In the genomic region with DNA sequence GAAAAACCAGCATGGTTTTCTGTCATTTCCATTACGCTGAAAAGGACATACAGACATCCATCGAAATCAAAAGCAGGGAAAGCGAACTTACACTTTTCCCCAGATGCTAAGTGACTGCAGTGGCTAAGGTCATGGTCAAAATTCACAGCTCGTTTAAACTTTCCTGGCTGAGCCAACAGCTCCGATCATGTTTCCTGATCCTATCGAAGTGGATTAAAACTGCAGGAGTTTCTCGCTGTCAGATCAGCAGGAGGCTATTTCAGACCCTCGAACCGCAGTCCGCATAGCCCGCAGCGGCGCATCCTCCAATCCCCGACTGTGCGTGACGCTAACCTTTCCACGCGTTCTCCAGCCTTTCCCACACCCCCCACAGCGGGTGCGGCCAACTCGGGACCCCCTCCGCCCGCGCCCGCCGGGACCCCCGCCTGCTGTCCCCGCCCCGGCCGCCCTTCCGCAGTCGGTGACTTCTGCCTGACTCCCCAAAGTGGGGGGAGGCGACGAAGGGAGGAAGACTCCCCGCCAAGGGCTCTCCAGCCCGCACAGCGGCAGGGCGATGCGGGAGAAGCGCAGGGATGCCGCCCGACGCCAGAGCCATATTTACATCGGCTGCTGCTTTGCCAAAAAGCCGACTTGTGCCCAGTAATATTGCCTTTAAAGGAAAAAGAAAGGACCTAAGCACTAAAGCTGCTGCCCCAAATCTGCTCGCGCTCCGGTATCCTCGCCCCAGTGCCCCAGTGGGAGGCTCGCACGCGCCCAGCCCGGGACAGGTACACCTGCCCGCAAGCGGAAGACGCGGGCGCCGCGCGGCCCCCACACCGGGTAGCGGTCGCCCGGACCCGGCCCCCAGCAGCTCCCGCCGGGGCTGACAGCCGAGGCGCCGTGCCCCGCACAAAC, we compare ENCODE assay signal across 8 cellular contexts. TPM values are rescaled to one million over a fixed set of nuclear protein-coding genes. Genes with fewer than 3 reads are reported as not detected.
DNase-seq lines count a peak whose midpoint lies in the region; ATAC-seq and TF ChIP-seq lines count a peak whose summit lies in the region.

No MANE protein-coding gene starts in this region.

- no peak for TF ChIP-seq CTCF in GM10248 (IDR thresholded peaks at IDR 0.05; ENCODE audit: control extremely low read depth, extremely low read depth, low read depth, missing control alignments)

- no peaks in the 10 kb centered on the region for H3K27me3 ChIP-seq in rectal smooth muscle tissue (ENCODE audit: control insufficient read depth, insufficient read depth, low read length)

- DNase-seq in GM10248 (ENCODE audit: extremely low spot score) (peak; percentile 45), left cardiac atrium (peak; percentile 35), mucosa of gallbladder (ENCODE audit: low spot score) (no peak), NCI-H187 treated with DMSO at 0.1 percent for 48 hours (lab: John Stamatoyannopoulos, UW) (no peak)
- peak; percentile 38 to 59 for DNase-seq in activated naive CD4-positive, alpha-beta T cell treated with anti-CD3 and anti-CD28 coated beads, Interleukin-2, amount 50 U/mL, for 72 hours (ENCODE audit: low spot score in 2 of 2)

- CTCF ChIA-PET in GM10248 (lab: Yijun Ruan, JAX), result interaction anchor here (0.6 to 1.6 kb wide), 6 partner anchors 9 to 139 kb away, joined by 3 to 4 read pairs (median 3); no protein-coding TSS in a partner anchor

- peaks cover 6% of the 10 kb centered on the region for H3K4me1 ChIP-seq in rectal smooth muscle tissue (ENCODE audit: control insufficient read depth, insufficient read depth, low read length)

- H3K4me3 ChIP-seq in rectal smooth muscle tissue (ENCODE audit: low read length), result peak overlapping the region; percentile 98

- H3K9me3 Mint-ChIP-seq in activated naive CD4-positive, alpha-beta T cell treated with anti-CD3 and anti-CD28 coated beads, Interleukin-2, amount 50 U/mL, for 72 hours, result peaks cover 0 to 3% of the 10 kb centered on the region in 2 donors

- H3K36me3 ChIP-seq in rectal smooth muscle tissue (ENCODE audit: control insufficient read depth, insufficient read depth, low read length), result no peaks in the 10 kb centered on the region

- peak overlapping the region; percentile 45 for H3K9ac ChIP-seq in rectal smooth muscle tissue (ENCODE audit: low read length)

- ATAC-seq in HG02571 (IDR thresholded peaks at IDR 0.05; ENCODE audit: unreplicated experiment) (peak; percentile 29), left cardiac atrium (peak; percentile 23 to 40)
- peak; percentile 16 to 26 for ATAC-seq in activated naive CD4-positive, alpha-beta T cell treated with anti-CD3 and anti-CD28 coated beads, Interleukin-2, amount 50 U/mL, for 72 hours

- H3K36me3 Mint-ChIP-seq in activated naive CD4-positive, alpha-beta T cell treated with anti-CD3 and anti-CD28 coated beads, Interleukin-2, amount 50 U/mL, for 72 hours, result peaks cover 9 to 18% of the 10 kb centered on the region in 2 donors

- POLR2A ChIA-PET in GM10248 (lab: Yijun Ruan, JAX), result no interaction called here

- intact Hi-C loops in left cardiac atrium (cut with DNase I), result loop anchor here in 1 of 2 donors (5.0 kb wide), 1 partner anchor 91 kb away; no protein-coding TSS in a partner anchor

- H3K27ac ChIP-seq in rectal smooth muscle tissue (ENCODE audit: low read depth, low read length), result peak overlapping the region; percentile 81

- peak overlapping the region; percentile 89 to 94 for H3K27ac Mint-ChIP-seq in activated naive CD4-positive, alpha-beta T cell treated with anti-CD3 and anti-CD28 coated beads, Interleukin-2, amount 50 U/mL, for 72 hours

TF ChIP-seq in PFSK-1, 5 proteins besides CTCF, POLR2A, EP300 and RAD21:
- TF ChIP-seq FOXP2 (optimal IDR thresholded peaks at IDR 0.05; ENCODE audit: borderline replicate concordance, extremely low read depth, extremely low read length, insufficient read depth) (peak; percentile 33), POLR2AphosphoS5 (IDR thresholded peaks at IDR 0.05; ENCODE audit: low read depth, low read length) (no peak), SIN3A (IDR thresholded peaks at IDR 0.05; ENCODE audit: borderline replicate concordance, insufficient read depth, low read length) (0 out of 2 replicates have a peak, but pooled peaks have one; percentile 39)

RNA-seq across cellular contexts. Expression of a gene that starts 1.2 kb away (rescaled TPM):
- polyA plus RNA-seq in PFSK-1 (2012; ENCODE audit: insufficient read length, low read depth), result 45.8 TPM
- total RNA-seq in activated naive CD4-positive, alpha-beta T cell treated with anti-CD3 and anti-CD28 coated beads, Interleukin-2, amount 50 U/mL, for 72 hours, result 100 to 1,000 TPM in 1 of 2 donors, 10 to 100 TPM in 1; 87.7 to 137 TPM
- total RNA-seq in left cardiac atrium (10 to 100 TPM; 21.1 to 24.5 TPM), mucosa of gallbladder (55.2 TPM)

Comparison
In these comparisons a context has a peak if more than half of its experiments do, and no peak if none do; other contexts are left out.
1. DNase-seq: peak in GM10248 (single experiment), activated naive CD4-positive, alpha-beta T cell treated with anti-CD3 and anti-CD28 coated beads, Interleukin-2, amount 50 U/mL, for 72 hours (2 of 2) and left cardiac atrium (single experiment); none in mucosa of gallbladder (single experiment) and NCI-H187 treated with DMSO at 0.1 percent for 48 hours (single experiment).
2. Peak in every context shown above with its lines, with median percentiles within 50 percentile points of each other: ATAC-seq.